Comparison of ENCODE assay signal across 25 cellular contexts in genomic region chr9:37413311-37413710, GRCh38. TPM values are rescaled to one million over a fixed set of nuclear protein-coding genes. Genes with fewer than 3 reads are reported as not detected.
DNase-seq lines count a peak whose midpoint lies in the region; ATAC-seq and TF ChIP-seq lines count a peak whose summit lies in the region.
"Had no signal": no experiment of that assay in that cellular context is flagged by ENCODE, and none has a peak within 500 bp of the region (broad histone marks: within the 10 kb centered on the region; RNA-seq: fewer than 3 reads in every experiment).

No MANE protein-coding gene starts in this region.

- BruUV-seq in Caco-2 (replicated peaks; lab: Mats Ljungman, UMichigan) (no TSS peak), PC-9 (replicated peaks; lab: Mats Ljungman, UMichigan) (no TSS peak)

- H2AK5ac ChIP-seq in neuronal stem cell (ENCODE audit: low read depth, low read length) (peak overlapping the region; percentile 29), trophoblast cell (ENCODE audit: low read length) (no peak overlapping the region)

- H3K14ac ChIP-seq in neuronal stem cell (ENCODE audit: low read length) (no peak overlapping the region), trophoblast cell (ENCODE audit: low read length) (no peak overlapping the region)

- no peak overlapping the region for H2BK15ac ChIP-seq in neuronal stem cell (ENCODE audit: low read length)

- H2BK12ac ChIP-seq in neuronal stem cell (ENCODE audit: low read length) (no peak overlapping the region), trophoblast cell (ENCODE audit: low read length) (no peak overlapping the region)

- H3K9me3 ChIP-seq in Caco-2 (no peaks in the 10 kb centered on the region), PC-9 (ENCODE audit: insufficient read depth, low read depth) (no peaks in the 10 kb centered on the region), neuronal stem cell (replicated peaks in 1 of 2; ENCODE audit: control insufficient read depth in 2 of 2, insufficient read depth in 1 of 2, low read depth in 1 of 2, low read length in 2 of 2) (no peaks in the 10 kb centered on the region), trophoblast cell (ENCODE audit: insufficient read depth, low read depth, low read length) (no peaks in the 10 kb centered on the region)
- H3K9me3 ChIP-seq: thoracic aorta had no signal

- no peak for ATAC-seq in GM21825 (IDR thresholded peaks at IDR 0.05; ENCODE audit: unreplicated experiment)
- ATAC-seq: natural killer cell had no signal

- H2BK120ac ChIP-seq in neuronal stem cell (ENCODE audit: low read depth, low read length) (no peak overlapping the region), trophoblast cell (ENCODE audit: insufficient read depth, low read length, poor library complexity) (no peak overlapping the region)

- H3K9me3 Mint-ChIP-seq in Caco-2 (ENCODE audit: unreplicated experiment): no peaks in the 10 kb centered on the region
- H3K9me3 Mint-ChIP-seq: activated CD4-positive, alpha-beta memory T cell treated with anti-CD3 and anti-CD28 coated beads for 36 hours; activated T-helper 1 cell treated with anti-CD3 and anti-CD28 coated beads, Interleukin-12 subunit alpha, Interleukin-12 subunit beta, Interleukin-2, Interleukin-4 antibody, amounts not matched to agents 30 ng/mL and 10 ng/mL and 1 ng/mL, durations not matched to agents 14 hours and 24 hours and 36 hours; dendritic cell treated with granulocyte-macrophage colony-stimulating factor and Interleukin-4, amounts not matched to agents 40 ng/mL and 50 ng/mL, for 4 days; immature natural killer cell; natural killer cell; T-helper 1 cell treated with Interleukin-12 subunit alpha and Interleukin-12 subunit beta and Interleukin-4 antibody, amounts not matched to agents 30 μg/mL and 1 μg/mL, for 36 hours had no signal

- no peak overlapping the region for H3K4me3 Mint-ChIP-seq in Caco-2 (ENCODE audit: unreplicated experiment)
- H3K4me3 Mint-ChIP-seq: activated CD4-positive, alpha-beta memory T cell treated with anti-CD3 and anti-CD28 coated beads for 36 hours; activated naive CD8-positive, alpha-beta T cell; activated T-helper 1 cell treated with anti-CD3 and anti-CD28 coated beads, Interleukin-12 subunit alpha, Interleukin-12 subunit beta, Interleukin-2, Interleukin-4 antibody, amounts not matched to agents 30 ng/mL and 10 ng/mL and 1 ng/mL, durations not matched to agents 14 hours and 24 hours and 36 hours; CD14-positive monocyte; dendritic cell treated with granulocyte-macrophage colony-stimulating factor and Interleukin-4, amounts not matched to agents 40 ng/mL and 50 ng/mL, for 4 days; immature natural killer cell; natural killer cell; T-helper 1 cell treated with Interleukin-12 subunit alpha and Interleukin-12 subunit beta and Interleukin-4 antibody, amounts not matched to agents 30 μg/mL and 1 μg/mL, for 36 hours had no signal

- H4K20me1 ChIP-seq in PC-9 (ENCODE audit: insufficient read depth): no peaks in the 10 kb centered on the region

- no peaks in the 10 kb centered on the region for H3K27me3 Mint-ChIP-seq in Caco-2 (ENCODE audit: insufficient read depth, unreplicated experiment)
- H3K27me3 Mint-ChIP-seq: activated naive CD8-positive, alpha-beta T cell had no signal

- H3K4me1 Mint-ChIP-seq in Caco-2 (ENCODE audit: low read depth, unreplicated experiment): peaks cover 33% of the 10 kb centered on the region

- TF ChIP-seq CTCF in Caco-2 (IDR thresholded peaks at IDR 0.05; ENCODE audit: insufficient read depth in 1 of 2, low read depth in 1 of 2, low read length in 1 of 2, severe bottlenecking in 1 of 2, unreplicated experiment in 1 of 2): no peak
- no peak for TF ChIP-seq CTCF in PC-9 (conservative IDR thresholded peaks at IDR 0.05)
- TF ChIP-seq CTCF in epithelial cell of esophagus (IDR thresholded peaks at IDR 0.05; ENCODE audit: insufficient read depth, low read depth, low read length, missing control alignments): no peak

- H4K12ac ChIP-seq in trophoblast cell (ENCODE audit: low read depth, low read length): no peak overlapping the region

- H3K79me2 ChIP-seq in PC-9 (ENCODE audit: low read depth) (no peaks in the 10 kb centered on the region), trophoblast cell (ENCODE audit: control insufficient read depth, insufficient read depth, low read length, poor library complexity) (no peaks in the 10 kb centered on the region)

- peaks cover 34% of the 10 kb centered on the region for H3K4me1 ChIP-seq in Caco-2
- peaks cover 51% of the 10 kb centered on the region for H3K4me1 ChIP-seq in PC-9 (replicated peaks; ENCODE audit: insufficient read depth)
- H3K4me1 ChIP-seq in neuronal stem cell (ENCODE audit: control insufficient read depth in 2 of 2, insufficient read depth in 1 of 2, low read depth in 1 of 2, low read length in 2 of 2): peaks cover 13 to 42% of the 10 kb centered on the region in 2 donors
- H3K4me1 ChIP-seq in trophoblast cell (ENCODE audit: control insufficient read depth in 1 of 2, insufficient read depth in 2 of 2, low read length in 2 of 2): peaks cover 10 to 12% of the 10 kb centered on the region in 2 experiments

- no peak overlapping the region for H3K4ac ChIP-seq in neuronal stem cell (ENCODE audit: low read length)
- H3K4ac ChIP-seq in trophoblast cell (ENCODE audit: low read depth, low read length): no peak overlapping the region

- H4K8ac ChIP-seq in neuronal stem cell (ENCODE audit: low read depth, low read length) (no peak overlapping the region), trophoblast cell (ENCODE audit: low read depth, low read length) (no peak overlapping the region)

- H3K4me3 ChIP-seq in Caco-2 (ENCODE audit: low read depth, low read length) (no peak overlapping the region), PC-9 (no peak overlapping the region), epithelial cell of esophagus (ENCODE audit: low read length) (no peak overlapping the region), neuronal stem cell (ENCODE audit: low read length in 2 of 2) (no peak overlapping the region), trophoblast cell (ENCODE audit: low read depth, low read length) (no peak overlapping the region)
- H3K4me3 ChIP-seq: lung, thoracic aorta had no signal

- peaks cover 23% of the 10 kb centered on the region for H3F3A ChIP-seq in PC-9 (ENCODE audit: insufficient read depth, low read depth)

- no peak overlapping the region for H2BK5ac ChIP-seq in neuronal stem cell (ENCODE audit: low read length)
- H2BK5ac ChIP-seq in trophoblast cell (ENCODE audit: low read depth, low read length, poor library complexity): no peak overlapping the region

- H3K27ac Mint-ChIP-seq in Caco-2 (ENCODE audit: unreplicated experiment): peak overlapping the region; percentile 25
- H3K27ac Mint-ChIP-seq: activated CD4-positive, alpha-beta memory T cell treated with anti-CD3 and anti-CD28 coated beads for 36 hours; activated naive CD8-positive, alpha-beta T cell; activated T-helper 1 cell treated with anti-CD3 and anti-CD28 coated beads, Interleukin-12 subunit alpha, Interleukin-12 subunit beta, Interleukin-2, Interleukin-4 antibody, amounts not matched to agents 30 ng/mL and 10 ng/mL and 1 ng/mL, durations not matched to agents 14 hours and 24 hours and 36 hours; CD14-positive monocyte; dendritic cell treated with granulocyte-macrophage colony-stimulating factor and Interleukin-4, amounts not matched to agents 40 ng/mL and 50 ng/mL, for 4 days; immature natural killer cell; natural killer cell; progenitor cell of endocrine pancreas; T-helper 1 cell treated with Interleukin-12 subunit alpha and Interleukin-12 subunit beta and Interleukin-4 antibody, amounts not matched to agents 30 μg/mL and 1 μg/mL, for 36 hours had no signal

- H3K9me2 ChIP-seq in PC-9 (ENCODE audit: insufficient read depth): no peaks in the 10 kb centered on the region

- no CpG with 5 or more reads among the region's 4 CpGs for WGBS in neuronal stem cell (ENCODE audit: extremely low coverage in 2 of 2, insufficient read length in 2 of 2, insufficient replicate concordance in 1 of 2), 2 donors
- WGBS in trophoblast cell (ENCODE audit: extremely low coverage, insufficient coverage, insufficient read length): no CpG with 5 or more reads among the region's 4 CpGs

- intact Hi-C loops in Caco-2 (cut with micrococcal nuclease; ENCODE audit: unreplicated experiment) (loop anchor here (5.0 kb wide), 1 partner anchor 501 kb away; no protein-coding TSS in a partner anchor), PC-9 (cut with micrococcal nuclease; ENCODE audit: unreplicated experiment) (loop anchor here (2.0 kb wide), 1 partner anchor 51 kb away; the partner anchor contains the start of gene ZBTB5)

- H3K9ac ChIP-seq in neuronal stem cell (ENCODE audit: low read depth, low read length, poor library complexity) (no peak overlapping the region), trophoblast cell (ENCODE audit: low read length) (no peak overlapping the region)

- no peak overlapping the region for H4K91ac ChIP-seq in neuronal stem cell (ENCODE audit: low read depth, low read length, poor library complexity)
- H4K91ac ChIP-seq in trophoblast cell (ENCODE audit: low read depth, low read length): no peak overlapping the region

- CTCF ChIA-PET in Caco-2 (lab: Charles Lee): no interaction called here
- CTCF ChIA-PET in PC-9 (lab: Charles Lee): interaction anchor here (0.9 kb wide), 1 partner anchor 52 kb away, joined by 3 read pairs; the partner anchor contains the start of gene ZBTB5

- H3K36me3 ChIP-seq in Caco-2 (ENCODE audit: control insufficient read depth, insufficient read depth, low read length): no peaks in the 10 kb centered on the region
- H3K36me3 ChIP-seq in PC-9 (ENCODE audit: low read depth): no peaks in the 10 kb centered on the region
- no peaks in the 10 kb centered on the region for H3K36me3 ChIP-seq in neuronal stem cell (replicated peaks in 1 of 2; ENCODE audit: control insufficient read depth in 2 of 2, insufficient read depth in 2 of 2, low read length in 2 of 2)
- H3K36me3 ChIP-seq in trophoblast cell (ENCODE audit: control insufficient read depth in 1 of 2, insufficient read depth in 2 of 2, low read length in 2 of 2): no peaks in the 10 kb centered on the region
- H3K36me3 ChIP-seq: brain microvascular endothelial cell, thoracic aorta had no signal

- H3K79me1 ChIP-seq in neuronal stem cell (ENCODE audit: low read depth, low read length) (no peaks in the 10 kb centered on the region), trophoblast cell (ENCODE audit: low read length) (peaks cover 6% of the 10 kb centered on the region)

- H2AFZ ChIP-seq in PC-9 (no peak overlapping the region), neuronal stem cell (ENCODE audit: low read length) (no peak overlapping the region), trophoblast cell (ENCODE audit: insufficient read depth, low read length, poor library complexity) (no peak overlapping the region)

- no peaks in the 10 kb centered on the region for H3K27me3 ChIP-seq in Caco-2 (replicated peaks; ENCODE audit: control insufficient read depth, insufficient read depth, low read length)
- H3K27me3 ChIP-seq in PC-9 (ENCODE audit: insufficient read depth, low read depth): no peaks in the 10 kb centered on the region
- no peaks in the 10 kb centered on the region for H3K27me3 ChIP-seq in neuronal stem cell (ENCODE audit: control insufficient read depth in 3 of 3, insufficient read depth in 3 of 3, low read depth in 1 of 3, low read length in 3 of 3)
- no peaks in the 10 kb centered on the region for H3K27me3 ChIP-seq in trophoblast cell (ENCODE audit: insufficient read depth, low read length)
- H3K27me3 ChIP-seq: brain microvascular endothelial cell had no signal

- peaks cover 11% of the 10 kb centered on the region for H3K36me3 Mint-ChIP-seq in Caco-2 (ENCODE audit: insufficient read depth, unreplicated experiment)
- H3K36me3 Mint-ChIP-seq: activated CD4-positive, alpha-beta memory T cell treated with anti-CD3 and anti-CD28 coated beads for 36 hours; activated naive CD8-positive, alpha-beta T cell; CD14-positive monocyte; natural killer cell had no signal

- H3K23ac ChIP-seq in neuronal stem cell (ENCODE audit: low read depth, low read length, poor library complexity): no peak overlapping the region
- no peak overlapping the region for H3K23ac ChIP-seq in trophoblast cell (ENCODE audit: low read length)

- peak overlapping the region; percentile 79 for H3K4me2 ChIP-seq in PC-9
- no peak overlapping the region for H3K4me2 ChIP-seq in neuronal stem cell (ENCODE audit: insufficient read depth, low read length, poor library complexity, severe bottlenecking)
- no peak overlapping the region for H3K4me2 ChIP-seq in trophoblast cell (ENCODE audit: low read length)

- H3K27ac ChIP-seq in PC-9 (peak overlapping the region; percentile 85), neuronal stem cell (replicated peaks; ENCODE audit: low read length) (no peak overlapping the region), trophoblast cell (ENCODE audit: low read depth, low read length) (no peak overlapping the region)
- H3K27ac ChIP-seq: brain microvascular endothelial cell, thoracic aorta, VCaP had no signal

- DNase-seq in Caco-2 (no peak), PC-9 (no peak), epithelial cell of esophagus (ENCODE audit: low read depth) (peak; percentile 26), neuronal stem cell (ENCODE audit: low spot score) (no peak), trophoblast cell (no peak), HuH-7.5 (ENCODE audit: low spot score) (no peak), GM19240 (ENCODE audit: insufficient read length, low spot score) (no peak)
- DNase-seq: activated CD4-positive, alpha-beta memory T cell treated with anti-CD3 and anti-CD28 coated beads for 36 hours; brain microvascular endothelial cell; glutamatergic neuron; immature natural killer cell; MM.1S; natural killer cell; NCI-H345; NK-92 treated with Interleukin-12 subunit alpha and Interleukin-12 subunit beta, amount 100 ng/mL, for 24 hours had no signal

- POLR2A ChIA-PET in Caco-2 (lab: Charles Lee): no interaction called here
- POLR2A ChIA-PET in PC-9 (lab: Charles Lee; ENCODE audit: unreplicated experiment): interaction anchor here (0.7 kb wide), 1 partner anchor 52 kb away, joined by 8 read pairs; no protein-coding TSS in a partner anchor

- H3K18ac ChIP-seq in neuronal stem cell (ENCODE audit: low read length) (no peak overlapping the region), trophoblast cell (ENCODE audit: low read length) (no peak overlapping the region)

RNA-seq across cellular contexts. Expression of gene GRHPR, which starts 9.2 kb away (rescaled TPM):
- total RNA-seq in Caco-2 (2022) (76.9 and 82.5 TPM in 2 replicates), PC-9 (2021) (77.2 and 85.4 TPM in 2 replicates)
- polyA plus RNA-seq in neuronal stem cell (2013, experiment 1 of 2): 139 TPM
- 138 TPM for polyA plus RNA-seq in neuronal stem cell (2013, experiment 2 of 2)
- 70.1 and 73.9 TPM in 2 replicates for polyA plus RNA-seq in trophoblast cell (2013)

RNA-seq across cellular contexts. Expression of gene ZBTB5, which starts 51.9 kb away (rescaled TPM):
- total RNA-seq in Caco-2 (2022) (12.5 and 13.2 TPM in 2 replicates), PC-9 (2021) (7.7 and 8.8 TPM in 2 replicates)
- polyA plus RNA-seq in neuronal stem cell (2013, experiment 1 of 2): 19.2 TPM
- 19.2 TPM for polyA plus RNA-seq in neuronal stem cell (2013, experiment 2 of 2)
- 11.2 and 11.3 TPM in 2 replicates for polyA plus RNA-seq in trophoblast cell (2013)
